ENCODE assay signal across 1 cellular context in the genomic region with DNA sequence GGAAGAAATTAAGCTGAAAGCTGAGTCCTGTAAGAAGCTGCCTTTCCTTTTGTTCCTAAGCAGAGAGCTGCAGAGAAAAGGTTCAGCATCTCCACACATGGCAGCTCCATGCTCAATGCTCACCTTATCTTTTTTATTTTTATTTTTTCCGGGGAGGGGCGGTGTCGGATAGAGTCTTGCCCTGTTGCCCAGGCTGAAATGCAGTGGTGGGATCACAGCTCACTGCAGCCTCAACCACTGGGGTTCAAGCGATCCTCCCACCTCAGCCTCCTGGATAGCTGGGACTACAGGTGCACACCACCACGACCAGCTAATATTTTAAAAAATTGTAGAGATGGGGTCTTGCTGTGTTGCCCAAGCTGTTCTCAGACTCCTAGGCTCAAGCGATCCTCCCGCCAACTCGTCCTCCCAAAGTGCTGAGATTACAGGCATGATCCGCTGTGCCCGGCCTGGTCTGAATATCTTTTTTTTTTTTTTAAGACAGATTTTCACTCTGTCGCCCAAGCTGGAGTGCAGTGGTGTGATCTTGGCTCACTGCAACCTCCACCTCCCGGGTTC.
A peak's percentile ranks its signal among the peaks of the same experiment; 100 is the strongest.
TF ChIP-seq lines count a peak whose summit lies in the region.

No MANE protein-coding gene starts in this region.

TF ChIP-seq in HepG2, 621 proteins besides CTCF, POLR2A, EP300 and RAD21 (continued from another document):
- TF ChIP-seq, protein P1, sequence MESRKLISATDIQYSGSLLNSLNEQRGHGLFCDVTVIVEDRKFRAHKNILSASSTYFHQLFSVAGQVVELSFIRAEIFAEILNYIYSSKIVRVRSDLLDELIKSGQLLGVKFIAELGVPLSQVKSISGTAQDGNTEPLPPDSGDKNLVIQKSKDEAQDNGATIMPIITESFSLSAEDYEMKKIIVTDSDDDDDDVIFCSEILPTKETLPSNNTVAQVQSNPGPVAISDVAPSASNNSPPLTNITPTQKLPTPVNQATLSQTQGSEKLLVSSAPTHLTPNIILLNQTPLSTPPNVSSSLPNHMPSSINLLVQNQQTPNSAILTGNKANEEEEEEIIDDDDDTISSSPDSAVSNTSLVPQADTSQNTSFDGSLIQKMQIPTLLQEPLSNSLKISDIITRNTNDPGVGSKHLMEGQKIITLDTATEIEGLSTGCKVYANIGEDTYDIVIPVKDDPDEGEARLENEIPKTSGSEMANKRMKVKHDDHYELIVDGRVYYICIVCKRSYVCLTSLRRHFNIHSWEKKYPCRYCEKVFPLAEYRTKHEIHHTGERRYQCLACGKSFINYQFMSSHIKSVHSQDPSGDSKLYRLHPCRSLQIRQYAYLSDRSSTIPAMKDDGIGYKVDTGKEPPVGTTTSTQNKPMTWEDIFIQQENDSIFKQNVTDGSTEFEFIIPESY (CRISPR knock-in tag; IDR thresholded peaks at IDR 0.05): peak; percentile 51; the same call in 1 of the 2 replicates
- TF ChIP-seq ZNF780A (CRISPR knock-in tag; IDR thresholded peaks at IDR 0.05): no peak
- TF ChIP-seq, protein P2, sequence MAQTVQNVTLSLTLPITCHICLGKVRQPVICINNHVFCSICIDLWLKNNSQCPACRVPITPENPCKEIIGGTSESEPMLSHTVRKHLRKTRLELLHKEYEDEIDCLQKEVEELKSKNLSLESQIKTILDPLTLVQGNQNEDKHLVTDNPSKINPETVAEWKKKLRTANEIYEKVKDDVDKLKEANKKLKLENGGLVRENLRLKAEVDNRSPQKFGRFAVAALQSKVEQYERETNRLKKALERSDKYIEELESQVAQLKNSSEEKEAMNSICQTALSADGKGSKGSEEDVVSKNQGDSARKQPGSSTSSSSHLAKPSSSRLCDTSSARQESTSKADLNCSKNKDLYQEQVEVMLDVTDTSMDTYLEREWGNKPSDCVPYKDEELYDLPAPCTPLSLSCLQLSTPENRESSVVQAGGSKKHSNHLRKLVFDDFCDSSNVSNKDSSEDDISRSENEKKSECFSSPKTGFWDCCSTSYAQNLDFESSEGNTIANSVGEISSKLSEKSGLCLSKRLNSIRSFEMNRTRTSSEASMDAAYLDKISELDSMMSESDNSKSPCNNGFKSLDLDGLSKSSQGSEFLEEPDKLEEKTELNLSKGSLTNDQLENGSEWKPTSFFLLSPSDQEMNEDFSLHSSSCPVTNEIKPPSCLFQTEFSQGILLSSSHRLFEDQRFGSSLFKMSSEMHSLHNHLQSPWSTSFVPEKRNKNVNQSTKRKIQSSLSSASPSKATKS (CRISPR knock-in tag; IDR thresholded peaks at IDR 0.05): no peak
- TF ChIP-seq, protein P3, sequence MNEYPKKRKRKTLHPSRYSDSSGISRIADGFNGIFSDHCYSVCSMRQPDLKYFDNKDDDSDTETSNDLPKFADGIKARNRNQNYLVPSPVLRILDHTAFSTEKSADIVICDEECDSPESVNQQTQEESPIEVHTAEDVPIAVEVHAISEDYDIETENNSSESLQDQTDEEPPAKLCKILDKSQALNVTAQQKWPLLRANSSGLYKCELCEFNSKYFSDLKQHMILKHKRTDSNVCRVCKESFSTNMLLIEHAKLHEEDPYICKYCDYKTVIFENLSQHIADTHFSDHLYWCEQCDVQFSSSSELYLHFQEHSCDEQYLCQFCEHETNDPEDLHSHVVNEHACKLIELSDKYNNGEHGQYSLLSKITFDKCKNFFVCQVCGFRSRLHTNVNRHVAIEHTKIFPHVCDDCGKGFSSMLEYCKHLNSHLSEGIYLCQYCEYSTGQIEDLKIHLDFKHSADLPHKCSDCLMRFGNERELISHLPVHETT (CRISPR knock-in tag; conservative IDR thresholded peaks at IDR 0.05): no peak
